16 cellular contexts compared by ENCODE assay signal in the genomic region with DNA sequence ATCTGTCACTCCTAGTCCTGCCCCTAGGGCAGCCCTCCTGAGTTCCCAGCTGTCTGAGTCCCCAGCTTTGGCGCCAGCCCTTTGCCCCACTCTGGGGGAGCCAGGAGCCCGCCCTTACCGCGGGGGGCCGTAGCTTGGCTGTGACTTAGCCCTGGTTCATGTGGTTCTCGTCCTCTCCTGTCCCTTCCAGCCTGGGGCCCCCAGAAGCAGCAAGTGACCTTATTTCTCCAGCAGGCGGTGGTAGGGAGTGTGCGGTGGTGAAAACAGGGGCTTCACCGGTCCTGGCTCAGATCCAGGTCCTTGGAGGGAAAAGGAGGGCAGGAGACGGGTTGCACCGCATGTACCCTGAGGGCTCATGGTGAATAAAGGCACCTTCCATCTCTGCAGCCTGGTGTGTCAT. TPM values are rescaled to one million over a fixed set of nuclear protein-coding genes. Genes with fewer than 3 reads are reported as not detected.
DNase-seq lines count a peak whose midpoint lies in the region; ATAC-seq and TF ChIP-seq lines count a peak whose summit lies in the region.
"Had no signal": no experiment of that assay in that cellular context is flagged by ENCODE, and none has a peak within 500 bp of the region (broad histone marks: within the 10 kb centered on the region; RNA-seq: fewer than 3 reads in every experiment).

No MANE protein-coding gene starts in this region.

- H2AFZ ChIP-seq in IMR-90 (replicated peaks; ENCODE audit: low read length, poor library complexity): peak overlapping the region; percentile 21

- H2AK5ac ChIP-seq in IMR-90 (ENCODE audit: low read depth, low read length): no peak overlapping the region

- no peaks in the 10 kb centered on the region; the same call in 1 of the 2 replicates for H3K9me3 ChIP-seq in IMR-90 (ENCODE audit: control insufficient read depth, insufficient read depth, low read length)
- H3K9me3 ChIP-seq: colonic mucosa, heart right ventricle, right lobe of liver, thyroid gland had no signal

- H3K4me1 Mint-ChIP-seq in chondrocyte (ENCODE audit: low read depth) (no peaks in the 10 kb centered on the region), glutamatergic neuron (ENCODE audit: low read depth, unreplicated experiment) (no peaks in the 10 kb centered on the region)
- H3K4me1 Mint-ChIP-seq: stimulated activated effector memory CD8-positive, alpha-beta T cell treated with anti-CD3 and anti-CD28 coated beads, Interleukin-12 subunit alpha, Interleukin-12 subunit beta, amount 100 ng/mL, for 72 hours had no signal

- no peak overlapping the region for H2BK5ac ChIP-seq in IMR-90 (ENCODE audit: low read depth, low read length, poor library complexity, severe bottlenecking)

- no peaks in the 10 kb centered on the region for H3K4me1 ChIP-seq in IMR-90 (ENCODE audit: control insufficient read depth, insufficient read depth, low read length)
- H3K4me1 ChIP-seq: colonic mucosa, thyroid gland had no signal

- H3K9ac ChIP-seq in IMR-90 (ENCODE audit: low read depth, low read length): no peak overlapping the region

- H3K9me1 ChIP-seq in IMR-90 (ENCODE audit: insufficient read depth, low read length): no peaks in the 10 kb centered on the region

- intact Hi-C loops in IMR-90 (cut with micrococcal nuclease): no loop called here

- H3K9me3 Mint-ChIP-seq in chondrocyte (ENCODE audit: low read depth): no peaks in the 10 kb centered on the region
- peaks cover 4% of the 10 kb centered on the region for H3K9me3 Mint-ChIP-seq in glutamatergic neuron (ENCODE audit: unreplicated experiment)
- H3K9me3 Mint-ChIP-seq: activated naive CD4-positive, alpha-beta T cell treated with anti-CD3 and anti-CD28 coated beads, Interleukin-2, amount 50 U/mL, for 72 hours; activated T-helper 1 cell treated with anti-CD3 and anti-CD28 coated beads, Interleukin-12 subunit alpha, Interleukin-12 subunit beta, Interleukin-2, Interleukin-4 antibody, amounts not matched to agents 30 ng/mL and 10 ng/mL and 1 ng/mL, durations not matched to agents 14 hours and 24 hours and 36 hours; stimulated activated effector memory CD8-positive, alpha-beta T cell treated with anti-CD3 and anti-CD28 coated beads, Interleukin-12 subunit alpha, Interleukin-12 subunit beta, amount 100 ng/mL, for 72 hours had no signal

- H3K4me2 ChIP-seq in IMR-90 (ENCODE audit: low read depth, low read length): no peak overlapping the region

- no peak overlapping the region for H3K56ac ChIP-seq in IMR-90 (ENCODE audit: extremely low read depth, insufficient read depth, low read length)

- POLR2A ChIA-PET in IMR-90 (lab: Charles Lee; ENCODE audit: unreplicated experiment): no interaction called here

- TF ChIP-seq POLR2A in IMR-90 (IDR thresholded peaks at IDR 0.05; ENCODE audit: low read depth, low read length): no peak

- H3K4me3 Mint-ChIP-seq in chondrocyte (ENCODE audit: unreplicated experiment) (no peak overlapping the region), glutamatergic neuron (ENCODE audit: unreplicated experiment) (no peak overlapping the region)
- H3K4me3 Mint-ChIP-seq: activated T-helper 1 cell treated with anti-CD3 and anti-CD28 coated beads, Interleukin-12 subunit alpha, Interleukin-12 subunit beta, Interleukin-2, Interleukin-4 antibody, amounts not matched to agents 30 ng/mL and 10 ng/mL and 1 ng/mL, durations not matched to agents 14 hours and 24 hours and 36 hours; stimulated activated effector memory CD8-positive, alpha-beta T cell treated with anti-CD3 and anti-CD28 coated beads, Interleukin-12 subunit alpha, Interleukin-12 subunit beta, amount 100 ng/mL, for 72 hours had no signal

- no peak overlapping the region for H3K18ac ChIP-seq in IMR-90 (ENCODE audit: low read depth, low read length)

- H3K36me3 Mint-ChIP-seq in chondrocyte (ENCODE audit: low read depth): no peaks in the 10 kb centered on the region
- H3K36me3 Mint-ChIP-seq in glutamatergic neuron (ENCODE audit: unreplicated experiment): no peaks in the 10 kb centered on the region
- H3K36me3 Mint-ChIP-seq: activated naive CD4-positive, alpha-beta T cell treated with anti-CD3 and anti-CD28 coated beads, Interleukin-2, amount 50 U/mL, for 72 hours; stimulated activated effector memory CD8-positive, alpha-beta T cell treated with anti-CD3 and anti-CD28 coated beads, Interleukin-12 subunit alpha, Interleukin-12 subunit beta, amount 100 ng/mL, for 72 hours had no signal

- H2BK120ac ChIP-seq in IMR-90 (ENCODE audit: low read depth, low read length): no peak overlapping the region

- no TSS peak for BruUV-seq in IMR-90 (replicated peaks; lab: Mats Ljungman, UMichigan)

- H3K27ac Mint-ChIP-seq in chondrocyte (ENCODE audit: unreplicated experiment) (no peak overlapping the region), glutamatergic neuron (ENCODE audit: unreplicated experiment) (no peak overlapping the region)
- H3K27ac Mint-ChIP-seq: activated T-helper 1 cell treated with anti-CD3 and anti-CD28 coated beads, Interleukin-12 subunit alpha, Interleukin-12 subunit beta, Interleukin-2, Interleukin-4 antibody, amounts not matched to agents 30 ng/mL and 10 ng/mL and 1 ng/mL, durations not matched to agents 14 hours and 24 hours and 36 hours; stimulated activated effector memory CD8-positive, alpha-beta T cell treated with anti-CD3 and anti-CD28 coated beads, Interleukin-12 subunit alpha, Interleukin-12 subunit beta, amount 100 ng/mL, for 72 hours had no signal

- TF ChIP-seq RAD21 in IMR-90 (IDR thresholded peaks at IDR 0.05; ENCODE audit: low read length): no peak

- H3K23ac ChIP-seq in IMR-90 (ENCODE audit: low read depth, low read length): no peak overlapping the region

- H4K20me1 ChIP-seq in IMR-90 (ENCODE audit: insufficient read depth, low read length): no peaks in the 10 kb centered on the region

- H3K36me3 ChIP-seq in IMR-90 (ENCODE audit: control insufficient read depth, insufficient read depth, low read length): no peaks in the 10 kb centered on the region
- H3K36me3 ChIP-seq: colonic mucosa, right lobe of liver, thyroid gland had no signal

- no peak for ATAC-seq in IMR-90 (ENCODE audit: low read depth)
- ATAC-seq in stimulated activated naive CD8-positive, alpha-beta T cell treated with anti-CD3 and anti-CD28 coated beads, Interleukin-15, Interleukin-2, amounts not matched to agents 100 U/mL and 50 U/mL, for 24 hours: no peak
- ATAC-seq: activated naive CD4-positive, alpha-beta T cell treated with anti-CD3 and anti-CD28 coated beads, Interleukin-2, amount 50 U/mL, for 72 hours; stimulated activated effector memory CD8-positive, alpha-beta T cell treated with anti-CD3 and anti-CD28 coated beads, Interleukin-12 subunit alpha, Interleukin-12 subunit beta, amount 100 ng/mL, for 72 hours had no signal

- H4K8ac ChIP-seq in IMR-90 (ENCODE audit: low read depth in 2 of 2, low read length in 2 of 2): no peak overlapping the region

- peaks cover 2% of the 10 kb centered on the region; the same call in 1 of the 2 replicates for H3K27me3 ChIP-seq in IMR-90 (ENCODE audit: control insufficient read depth, insufficient read depth, low read length)
- H3K27me3 ChIP-seq: colonic mucosa, heart right ventricle, right lobe of liver, thyroid gland had no signal

- WGBS in IMR-90 (ENCODE audit: extremely low coverage in 2 of 2, insufficient read length in 1 of 2), 2 experiments: no CpG with 5 or more reads among the region's 11 CpGs

- DNase-seq in IMR-90 (no peak), chondrocyte (ENCODE audit: low spot score) (no peak), retinal pigment epithelial cell (ENCODE audit: low read depth) (no peak), glutamatergic neuron (no peak)
- DNase-seq in stimulated activated naive CD8-positive, alpha-beta T cell treated with anti-CD3 and anti-CD28 coated beads, Interleukin-15, Interleukin-2, amounts not matched to agents 100 U/mL and 50 U/mL, for 24 hours: no peak
- DNase-seq: colonic mucosa, DMS79 treated with DMSO at 0.1 percent for 48 hours, heart right ventricle, NCI-H187, NCI-H446 treated with DMSO at 0.1 percent for 48 hours, right lobe of liver, thyroid gland had no signal

- CTCF ChIA-PET in IMR-90 (lab: Yijun Ruan, JAX): interaction anchor here (0.9 kb wide), 1 partner anchor 9 kb away, joined by 5 read pairs; no protein-coding TSS in a partner anchor

- H4K91ac ChIP-seq in IMR-90 (ENCODE audit: insufficient read depth, low read depth, low read length): no peak overlapping the region

- no peaks in the 10 kb centered on the region for H3K79me1 ChIP-seq in IMR-90 (ENCODE audit: low read depth in 1 of 2, low read length in 2 of 2)

- no peak overlapping the region for H4K5ac ChIP-seq in IMR-90 (ENCODE audit: low read depth, low read length)

- no peak overlapping the region for H3K14ac ChIP-seq in IMR-90 (replicated peaks; ENCODE audit: low read depth, low read length)

- H2BK20ac ChIP-seq in IMR-90 (ENCODE audit: low read depth, low read length): no peak overlapping the region

- no peak overlapping the region for H3K27ac ChIP-seq in IMR-90 (ENCODE audit: insufficient read depth, low read length)
- H3K27ac ChIP-seq: colonic mucosa, right lobe of liver, RWPE1, thyroid gland had no signal

- H3K27me3 Mint-ChIP-seq in chondrocyte (ENCODE audit: low read depth) (peaks cover 5% of the 10 kb centered on the region), glutamatergic neuron (ENCODE audit: unreplicated experiment) (peaks cover 9% of the 10 kb centered on the region)

- dilution Hi-C loops in IMR-90 (cut with HindIII; ENCODE audit: low sequenced_read_pairs, unreplicated experiment): no loop called here

- H3K4ac ChIP-seq in IMR-90 (ENCODE audit: low read depth, low read length): no peak overlapping the region

- no peak overlapping the region for H2BK15ac ChIP-seq in IMR-90 (ENCODE audit: low read depth, low read length)

- H3K4me3 ChIP-seq in IMR-90 (ENCODE audit: insufficient read depth, low read depth, low read length) (no peak overlapping the region), retinal pigment epithelial cell (ENCODE audit: low read length) (no peak overlapping the region)
- H3K4me3 ChIP-seq: colonic mucosa, heart right ventricle, right lobe of liver, thyroid gland had no signal

- TF ChIP-seq CTCF in IMR-90 (conservative IDR thresholded peaks at IDR 0.05; ENCODE audit: low read depth, low read length) (no peak), chondrocyte (IDR thresholded peaks at IDR 0.05) (peak; percentile 22), retinal pigment epithelial cell (conservative IDR thresholded peaks at IDR 0.05; ENCODE audit: low read depth, low read length) (peak; percentile 25), glutamatergic neuron (IDR thresholded peaks at IDR 0.05; ENCODE audit: partially characterized antibody, unreplicated experiment) (no peak)

- no peak overlapping the region for H2AK9ac ChIP-seq in IMR-90 (replicated peaks; ENCODE audit: low read depth, low read length, poor library complexity)

- in situ Hi-C loops in IMR-90 (cut with MboI; ENCODE audit: low sequenced_read_pairs): no loop called here

RNA-seq across cellular contexts. Expression of a gene that starts 7.9 kb away (rescaled TPM):
- total RNA-seq in IMR-90 (2012; rRNA removed): under 0.01 TPM in 2 replicates
- polyA plus RNA-seq in IMR-90 (2012; rRNA removed): 0.36 and 0.42 TPM in 2 replicates
- polyA plus RNA-seq in IMR-90 (2012; cell fraction: cytosol; rRNA removed): 0.15 and 0.29 TPM in 2 replicates
- 2.3 and 2.5 TPM in 2 replicates for polyA plus RNA-seq in IMR-90 (2012; cell fraction: nucleus; rRNA removed; ENCODE audit: low replicate concordance)
- total RNA-seq in chondrocyte: 0.15 to 3.3 TPM (median 2.2 TPM) in 3 replicates
- 0.20 TPM for total RNA-seq in glutamatergic neuron (ENCODE audit: unreplicated experiment)

RNA-seq across cellular contexts. Expression of a gene that starts 13.5 kb away (rescaled TPM):
- 0.28 and 0.36 TPM in 2 replicates for total RNA-seq in IMR-90 (2012; rRNA removed)
- 2.3 and 3.6 TPM in 2 replicates for polyA plus RNA-seq in IMR-90 (2012; rRNA removed)
- 2.4 and 4.4 TPM in 2 replicates for polyA plus RNA-seq in IMR-90 (2012; cell fraction: cytosol; rRNA removed)
- polyA plus RNA-seq in IMR-90 (2012; cell fraction: nucleus; rRNA removed; ENCODE audit: low replicate concordance): 1.2 and 4.5 TPM in 2 replicates
- 5.4 to 5.8 TPM in 2 of 3 replicates, not detected in the other for total RNA-seq in chondrocyte
- not detected for total RNA-seq in glutamatergic neuron (ENCODE audit: unreplicated experiment)

RNA-seq across cellular contexts. Expression of a gene that starts 20.4 kb away (rescaled TPM):
- total RNA-seq in IMR-90 (2012; rRNA removed) (57.5 and 59.4 TPM in 2 replicates), chondrocyte (60.9 to 69.3 TPM (median 68.2 TPM) in 3 replicates), glutamatergic neuron (ENCODE audit: unreplicated experiment) (55.3 TPM)
- 63.8 and 76.9 TPM in 2 replicates for polyA plus RNA-seq in IMR-90 (2012; rRNA removed)
- polyA plus RNA-seq in IMR-90 (2012; cell fraction: cytosol; rRNA removed): 51.1 and 68.0 TPM in 2 replicates
- polyA plus RNA-seq in IMR-90 (2012; cell fraction: nucleus; rRNA removed; ENCODE audit: low replicate concordance): 196 and 342 TPM in 2 replicates

RNA-seq across cellular contexts. Expression of a gene that starts 33.4 kb away (rescaled TPM):
- total RNA-seq in IMR-90 (2012; rRNA removed): 10.8 and 12.8 TPM in 2 replicates
- polyA plus RNA-seq in IMR-90 (2012; rRNA removed): 19.5 and 25.1 TPM in 2 replicates
- 16.4 and 29.5 TPM in 2 replicates for polyA plus RNA-seq in IMR-90 (2012; cell fraction: cytosol; rRNA removed)
- polyA plus RNA-seq in IMR-90 (2012; cell fraction: nucleus; rRNA removed; ENCODE audit: low replicate concordance): 48.6 and 103 TPM in 2 replicates
- 18.6 to 22.0 TPM (median 19.5 TPM) in 3 replicates for total RNA-seq in chondrocyte
- 29.7 TPM for total RNA-seq in glutamatergic neuron (ENCODE audit: unreplicated experiment)

RNA-seq across cellular contexts. Expression of a gene that starts 35.8 kb away (rescaled TPM):
- 20.4 and 25.0 TPM in 2 replicates for total RNA-seq in IMR-90 (2012; rRNA removed)
- polyA plus RNA-seq in IMR-90 (2012; rRNA removed): 77.2 and 85.1 TPM in 2 replicates
- polyA plus RNA-seq in IMR-90 (2012; cell fraction: cytosol; rRNA removed): 78.7 and 92.2 TPM in 2 replicates
- 159 and 406 TPM in 2 replicates for polyA plus RNA-seq in IMR-90 (2012; cell fraction: nucleus; rRNA removed; ENCODE audit: low replicate concordance)
- 65.8 to 101 TPM (median 98.4 TPM) in 3 replicates for total RNA-seq in chondrocyte
- 134 TPM for total RNA-seq in glutamatergic neuron (ENCODE audit: unreplicated experiment)

Comparison
In these comparisons a context has a peak if more than half of its experiments do, and no peak if none do; other contexts are left out.
1. CTCF ChIP-seq: peak in chondrocyte (single experiment) and retinal pigment epithelial cell (single experiment); none in IMR-90 (single experiment) and glutamatergic neuron (single experiment).